ENCODE assay signal across 1 cellular context in genomic region chr22:39520054-39520873, GRCh38.
TF ChIP-seq lines count a peak whose summit lies in the region.

ATF4 (plus strand) TSS chr22:39520562; CDS start chr22:39521446, 884 bp downstream.

TF ChIP-seq in HepG2, 621 proteins besides CTCF, POLR2A, EP300 and RAD21 (continued from another document and continues in another):
- no peak; the same call in 1 of the 2 replicates for TF ChIP-seq STAT6 (CRISPR knock-in tag; IDR thresholded peaks at IDR 0.05; ENCODE audit: borderline replicate concordance)
- peak; percentile 100 for TF ChIP-seq RBM39 (IDR thresholded peaks at IDR 0.05; ENCODE audit: low read depth, low read length, poor library complexity, severe bottlenecking)
- TF ChIP-seq ZFP36 (IDR thresholded peaks at IDR 0.05; ENCODE audit: borderline replicate concordance, low read depth, low read length, partially characterized antibody): no peak
- no peak for TF ChIP-seq ZNF24 (IDR thresholded peaks at IDR 0.05)
- TF ChIP-seq AGO1 (IDR thresholded peaks at IDR 0.05; ENCODE audit: low read depth, low read length, poor library complexity, severe bottlenecking): peak; percentile 15
- TF ChIP-seq, protein P1, sequence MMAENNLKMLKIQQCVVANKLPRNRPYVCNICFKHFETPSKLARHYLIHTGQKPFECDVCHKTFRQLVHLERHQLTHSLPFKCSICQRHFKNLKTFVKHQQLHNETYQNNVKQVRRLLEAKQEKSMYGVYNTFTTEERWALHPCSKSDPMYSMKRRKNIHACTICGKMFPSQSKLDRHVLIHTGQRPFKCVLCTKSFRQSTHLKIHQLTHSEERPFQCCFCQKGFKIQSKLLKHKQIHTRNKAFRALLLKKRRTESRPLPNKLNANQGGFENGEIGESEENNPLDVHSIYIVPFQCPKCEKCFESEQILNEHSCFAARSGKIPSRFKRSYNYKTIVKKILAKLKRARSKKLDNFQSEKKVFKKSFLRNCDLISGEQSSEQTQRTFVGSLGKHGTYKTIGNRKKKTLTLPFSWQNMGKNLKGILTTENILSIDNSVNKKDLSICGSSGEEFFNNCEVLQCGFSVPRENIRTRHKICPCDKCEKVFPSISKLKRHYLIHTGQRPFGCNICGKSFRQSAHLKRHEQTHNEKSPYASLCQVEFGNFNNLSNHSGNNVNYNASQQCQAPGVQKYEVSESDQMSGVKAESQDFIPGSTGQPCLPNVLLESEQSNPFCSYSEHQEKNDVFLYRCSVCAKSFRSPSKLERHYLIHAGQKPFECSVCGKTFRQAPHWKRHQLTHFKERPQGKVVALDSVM (CRISPR knock-in tag; IDR thresholded peaks at IDR 0.05): no peak; the same call in 1 of the 2 replicates
- peak; percentile 91 for TF ChIP-seq ZNF296 (CRISPR knock-in tag; conservative IDR thresholded peaks at IDR 0.05)
- peak; percentile 31 for TF ChIP-seq HOXD1 (CRISPR knock-in tag; IDR thresholded peaks at IDR 0.05)
- peak; percentile 17; the same call in 1 of the 2 replicates for TF ChIP-seq ZBTB40 (IDR thresholded peaks at IDR 0.05)
- TF ChIP-seq ZBTB40 (CRISPR knock-in tag; IDR thresholded peaks at IDR 0.05): peak; percentile 23
- peak; percentile 90 for TF ChIP-seq ZNF451 (CRISPR knock-in tag; IDR thresholded peaks at IDR 0.05)
- no peak for TF ChIP-seq ZNF549 (CRISPR knock-in tag; IDR thresholded peaks at IDR 0.05)
- TF ChIP-seq ZNF225 (CRISPR knock-in tag; IDR thresholded peaks at IDR 0.05): peak; percentile 93
- TF ChIP-seq NFE2L1 (CRISPR knock-in tag; IDR thresholded peaks at IDR 0.05; ENCODE audit: borderline replicate concordance): peak; percentile 89; the same call in 1 of the 2 replicates
- TF ChIP-seq ATRX (CRISPR knock-in tag; IDR thresholded peaks at IDR 0.05; ENCODE audit: borderline replicate concordance): 0 out of 2 replicates have a peak, but pooled peaks have one; percentile 60
- no peak for TF ChIP-seq ZNF720 (CRISPR knock-in tag; IDR thresholded peaks at IDR 0.05)
- no peak for TF ChIP-seq ZFP62 (CRISPR knock-in tag; IDR thresholded peaks at IDR 0.05)
- TF ChIP-seq ZNF614 (CRISPR knock-in tag; IDR thresholded peaks at IDR 0.05; ENCODE audit: borderline replicate concordance): peak; percentile 80; the same call in 1 of the 2 replicates
- TF ChIP-seq, protein P2, sequence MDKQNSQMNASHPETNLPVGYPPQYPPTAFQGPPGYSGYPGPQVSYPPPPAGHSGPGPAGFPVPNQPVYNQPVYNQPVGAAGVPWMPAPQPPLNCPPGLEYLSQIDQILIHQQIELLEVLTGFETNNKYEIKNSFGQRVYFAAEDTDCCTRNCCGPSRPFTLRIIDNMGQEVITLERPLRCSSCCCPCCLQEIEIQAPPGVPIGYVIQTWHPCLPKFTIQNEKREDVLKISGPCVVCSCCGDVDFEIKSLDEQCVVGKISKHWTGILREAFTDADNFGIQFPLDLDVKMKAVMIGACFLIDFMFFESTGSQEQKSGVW (CRISPR knock-in tag; IDR thresholded peaks at IDR 0.05; ENCODE audit: borderline replicate concordance): no peak
- no peak for TF ChIP-seq SMC3 (IDR thresholded peaks at IDR 0.05; ENCODE audit: low read length)
- TF ChIP-seq PAX8 (CRISPR knock-in tag; IDR thresholded peaks at IDR 0.05; ENCODE audit: borderline replicate concordance): no peak
- peak; percentile 43 for TF ChIP-seq DBP (CRISPR knock-in tag; IDR thresholded peaks at IDR 0.05; ENCODE audit: not compliant biosample characterization)
- 0 out of 2 replicates have a peak, but pooled peaks have one; percentile 60 for TF ChIP-seq RXRB (CRISPR knock-in tag; IDR thresholded peaks at IDR 0.05; ENCODE audit: borderline replicate concordance)
- TF ChIP-seq POGK (CRISPR knock-in tag; conservative IDR thresholded peaks at IDR 0.05): peak; percentile 82; the same call in 1 of the 2 replicates
- TF ChIP-seq ONECUT2 (CRISPR knock-in tag; IDR thresholded peaks at IDR 0.05): no peak; the same call in 1 of the 2 replicates
- TF ChIP-seq, protein P3, sequence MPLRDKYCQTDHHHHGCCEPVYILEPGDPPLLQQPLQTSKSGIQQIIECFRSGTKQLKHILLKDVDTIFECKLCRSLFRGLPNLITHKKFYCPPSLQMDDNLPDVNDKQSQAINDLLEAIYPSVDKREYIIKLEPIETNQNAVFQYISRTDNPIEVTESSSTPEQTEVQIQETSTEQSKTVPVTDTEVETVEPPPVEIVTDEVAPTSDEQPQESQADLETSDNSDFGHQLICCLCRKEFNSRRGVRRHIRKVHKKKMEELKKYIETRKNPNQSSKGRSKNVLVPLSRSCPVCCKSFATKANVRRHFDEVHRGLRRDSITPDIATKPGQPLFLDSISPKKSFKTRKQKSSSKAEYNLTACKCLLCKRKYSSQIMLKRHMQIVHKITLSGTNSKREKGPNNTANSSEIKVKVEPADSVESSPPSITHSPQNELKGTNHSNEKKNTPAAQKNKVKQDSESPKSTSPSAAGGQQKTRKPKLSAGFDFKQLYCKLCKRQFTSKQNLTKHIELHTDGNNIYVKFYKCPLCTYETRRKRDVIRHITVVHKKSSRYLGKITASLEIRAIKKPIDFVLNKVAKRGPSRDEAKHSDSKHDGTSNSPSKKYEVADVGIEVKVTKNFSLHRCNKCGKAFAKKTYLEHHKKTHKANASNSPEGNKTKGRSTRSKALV (CRISPR knock-in tag; IDR thresholded peaks at IDR 0.05): peak; percentile 72; the same call in 1 of the 2 replicates
- TF ChIP-seq ZNF639 (CRISPR knock-in tag; conservative IDR thresholded peaks at IDR 0.05): peak; percentile 52; the same call in 1 of the 2 replicates
- TF ChIP-seq ZKSCAN1 (IDR thresholded peaks at IDR 0.05; ENCODE audit: low read length): no peak
- peak; percentile 72 for TF ChIP-seq GATA4 (IDR thresholded peaks at IDR 0.05; ENCODE audit: borderline replicate concordance, low read depth)
- TF ChIP-seq NCOR1 (IDR thresholded peaks at IDR 0.05; ENCODE audit: borderline replicate concordance, low read length): peak; percentile 19; the same call in 1 of the 2 replicates
